ENCODE assay signal across 2 cellular contexts in the genomic region with DNA sequence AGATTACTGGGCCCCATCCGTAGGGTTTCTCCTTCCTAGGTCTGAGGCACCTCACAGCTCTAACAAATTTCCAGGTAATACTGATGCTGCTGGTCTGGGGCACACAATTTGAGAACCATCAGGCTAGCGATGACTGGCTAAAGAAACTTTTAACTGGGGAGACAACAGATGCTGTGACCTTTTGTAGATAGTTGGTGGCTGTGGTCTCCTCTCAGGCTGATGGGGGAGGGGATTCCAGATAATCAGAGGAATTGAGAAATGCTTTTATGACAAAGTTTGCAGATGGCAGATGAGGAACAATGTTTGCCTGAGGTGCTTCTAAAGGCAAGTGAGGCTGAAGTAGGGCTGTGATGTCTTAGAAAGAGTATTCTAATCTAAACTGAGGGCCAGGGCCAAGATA.
TF ChIP-seq lines count a peak whose summit lies in the region.

No MANE protein-coding gene starts in this region.

TF ChIP-seq in GM23338, 12 proteins besides CTCF, POLR2A, EP300 and RAD21 (continues in another document):
- TF ChIP-seq, protein P1, sequence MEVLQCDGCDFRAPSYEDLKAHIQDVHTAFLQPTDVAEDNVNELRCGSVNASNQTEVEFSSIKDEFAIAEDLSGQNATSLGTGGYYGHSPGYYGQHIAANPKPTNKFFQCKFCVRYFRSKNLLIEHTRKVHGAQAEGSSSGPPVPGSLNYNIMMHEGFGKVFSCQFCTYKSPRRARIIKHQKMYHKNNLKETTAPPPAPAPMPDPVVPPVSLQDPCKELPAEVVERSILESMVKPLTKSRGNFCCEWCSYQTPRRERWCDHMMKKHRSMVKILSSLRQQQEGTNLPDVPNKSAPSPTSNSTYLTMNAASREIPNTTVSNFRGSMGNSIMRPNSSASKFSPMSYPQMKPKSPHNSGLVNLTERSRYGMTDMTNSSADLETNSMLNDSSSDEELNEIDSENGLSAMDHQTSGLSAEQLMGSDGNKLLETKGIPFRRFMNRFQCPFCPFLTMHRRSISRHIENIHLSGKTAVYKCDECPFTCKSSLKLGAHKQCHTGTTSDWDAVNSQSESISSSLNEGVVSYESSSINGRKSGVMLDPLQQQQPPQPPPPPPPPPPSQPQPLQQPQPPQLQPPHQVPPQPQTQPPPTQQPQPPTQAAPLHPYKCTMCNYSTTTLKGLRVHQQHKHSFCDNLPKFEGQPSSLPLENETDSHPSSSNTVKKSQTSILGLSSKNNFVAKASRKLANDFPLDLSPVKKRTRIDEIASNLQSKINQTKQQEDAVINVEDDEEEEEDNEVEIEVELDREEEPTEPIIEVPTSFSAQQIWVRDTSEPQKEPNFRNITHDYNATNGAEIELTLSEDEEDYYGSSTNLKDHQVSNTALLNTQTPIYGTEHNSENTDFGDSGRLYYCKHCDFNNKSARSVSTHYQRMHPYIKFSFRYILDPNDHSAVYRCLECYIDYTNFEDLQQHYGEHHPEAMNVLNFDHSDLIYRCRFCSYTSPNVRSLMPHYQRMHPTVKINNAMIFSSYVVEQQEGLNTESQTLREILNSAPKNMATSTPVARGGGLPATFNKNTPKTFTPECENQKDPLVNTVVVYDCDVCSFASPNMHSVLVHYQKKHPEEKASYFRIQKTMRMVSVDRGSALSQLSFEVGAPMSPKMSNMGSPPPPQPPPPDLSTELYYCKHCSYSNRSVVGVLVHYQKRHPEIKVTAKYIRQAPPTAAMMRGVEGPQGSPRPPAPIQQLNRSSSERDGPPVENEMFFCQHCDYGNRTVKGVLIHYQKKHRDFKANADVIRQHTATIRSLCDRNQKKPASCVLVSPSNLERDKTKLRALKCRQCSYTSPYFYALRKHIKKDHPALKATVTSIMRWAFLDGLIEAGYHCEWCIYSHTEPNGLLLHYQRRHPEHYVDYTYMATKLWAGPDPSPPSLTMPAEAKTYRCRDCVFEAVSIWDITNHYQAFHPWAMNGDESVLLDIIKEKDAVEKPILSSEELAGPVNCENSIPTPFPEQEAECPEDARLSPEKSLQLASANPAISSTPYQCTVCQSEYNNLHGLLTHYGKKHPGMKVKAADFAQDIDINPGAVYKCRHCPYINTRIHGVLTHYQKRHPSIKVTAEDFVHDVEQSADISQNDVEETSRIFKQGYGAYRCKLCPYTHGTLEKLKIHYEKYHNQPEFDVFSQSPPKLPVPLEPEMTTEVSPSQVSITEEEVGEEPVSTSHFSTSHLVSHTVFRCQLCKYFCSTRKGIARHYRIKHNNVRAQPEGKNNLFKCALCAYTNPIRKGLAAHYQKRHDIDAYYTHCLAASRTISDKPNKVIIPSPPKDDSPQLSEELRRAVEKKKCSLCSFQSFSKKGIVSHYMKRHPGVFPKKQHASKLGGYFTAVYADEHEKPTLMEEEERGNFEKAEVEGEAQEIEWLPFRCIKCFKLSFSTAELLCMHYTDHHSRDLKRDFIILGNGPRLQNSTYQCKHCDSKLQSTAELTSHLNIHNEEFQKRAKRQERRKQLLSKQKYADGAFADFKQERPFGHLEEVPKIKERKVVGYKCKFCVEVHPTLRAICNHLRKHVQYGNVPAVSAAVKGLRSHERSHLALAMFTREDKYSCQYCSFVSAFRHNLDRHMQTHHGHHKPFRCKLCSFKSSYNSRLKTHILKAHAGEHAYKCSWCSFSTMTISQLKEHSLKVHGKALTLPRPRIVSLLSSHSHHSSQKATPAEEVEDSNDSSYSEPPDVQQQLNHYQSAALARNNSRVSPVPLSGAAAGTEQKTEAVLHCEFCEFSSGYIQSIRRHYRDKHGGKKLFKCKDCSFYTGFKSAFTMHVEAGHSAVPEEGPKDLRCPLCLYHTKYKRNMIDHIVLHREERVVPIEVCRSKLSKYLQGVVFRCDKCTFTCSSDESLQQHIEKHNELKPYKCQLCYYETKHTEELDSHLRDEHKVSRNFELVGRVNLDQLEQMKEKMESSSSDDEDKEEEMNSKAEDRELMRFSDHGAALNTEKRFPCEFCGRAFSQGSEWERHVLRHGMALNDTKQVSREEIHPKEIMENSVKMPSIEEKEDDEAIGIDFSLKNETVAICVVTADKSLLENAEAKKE (CRISPR knock-in tag; IDR thresholded peaks at IDR 0.05), result no peak
- no peak for TF ChIP-seq EZH2 (IDR thresholded peaks at IDR 0.05; ENCODE audit: low read depth, unreplicated experiment)
- TF ChIP-seq ZNF331 (CRISPR knock-in tag; IDR thresholded peaks at IDR 0.05; ENCODE audit: low read depth), result no peak
- no peak for TF ChIP-seq JUNB (IDR thresholded peaks at IDR 0.05; ENCODE audit: unreplicated experiment)
- TF ChIP-seq CREB1 (CRISPR knock-in tag; IDR thresholded peaks at IDR 0.05; ENCODE audit: low read depth), result no peak
- TF ChIP-seq, protein P2, sequence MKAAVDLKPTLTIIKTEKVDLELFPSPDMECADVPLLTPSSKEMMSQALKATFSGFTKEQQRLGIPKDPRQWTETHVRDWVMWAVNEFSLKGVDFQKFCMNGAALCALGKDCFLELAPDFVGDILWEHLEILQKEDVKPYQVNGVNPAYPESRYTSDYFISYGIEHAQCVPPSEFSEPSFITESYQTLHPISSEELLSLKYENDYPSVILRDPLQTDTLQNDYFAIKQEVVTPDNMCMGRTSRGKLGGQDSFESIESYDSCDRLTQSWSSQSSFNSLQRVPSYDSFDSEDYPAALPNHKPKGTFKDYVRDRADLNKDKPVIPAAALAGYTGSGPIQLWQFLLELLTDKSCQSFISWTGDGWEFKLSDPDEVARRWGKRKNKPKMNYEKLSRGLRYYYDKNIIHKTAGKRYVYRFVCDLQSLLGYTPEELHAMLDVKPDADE (IDR thresholded peaks at IDR 0.05), result no peak
- TF ChIP-seq, protein P3, sequence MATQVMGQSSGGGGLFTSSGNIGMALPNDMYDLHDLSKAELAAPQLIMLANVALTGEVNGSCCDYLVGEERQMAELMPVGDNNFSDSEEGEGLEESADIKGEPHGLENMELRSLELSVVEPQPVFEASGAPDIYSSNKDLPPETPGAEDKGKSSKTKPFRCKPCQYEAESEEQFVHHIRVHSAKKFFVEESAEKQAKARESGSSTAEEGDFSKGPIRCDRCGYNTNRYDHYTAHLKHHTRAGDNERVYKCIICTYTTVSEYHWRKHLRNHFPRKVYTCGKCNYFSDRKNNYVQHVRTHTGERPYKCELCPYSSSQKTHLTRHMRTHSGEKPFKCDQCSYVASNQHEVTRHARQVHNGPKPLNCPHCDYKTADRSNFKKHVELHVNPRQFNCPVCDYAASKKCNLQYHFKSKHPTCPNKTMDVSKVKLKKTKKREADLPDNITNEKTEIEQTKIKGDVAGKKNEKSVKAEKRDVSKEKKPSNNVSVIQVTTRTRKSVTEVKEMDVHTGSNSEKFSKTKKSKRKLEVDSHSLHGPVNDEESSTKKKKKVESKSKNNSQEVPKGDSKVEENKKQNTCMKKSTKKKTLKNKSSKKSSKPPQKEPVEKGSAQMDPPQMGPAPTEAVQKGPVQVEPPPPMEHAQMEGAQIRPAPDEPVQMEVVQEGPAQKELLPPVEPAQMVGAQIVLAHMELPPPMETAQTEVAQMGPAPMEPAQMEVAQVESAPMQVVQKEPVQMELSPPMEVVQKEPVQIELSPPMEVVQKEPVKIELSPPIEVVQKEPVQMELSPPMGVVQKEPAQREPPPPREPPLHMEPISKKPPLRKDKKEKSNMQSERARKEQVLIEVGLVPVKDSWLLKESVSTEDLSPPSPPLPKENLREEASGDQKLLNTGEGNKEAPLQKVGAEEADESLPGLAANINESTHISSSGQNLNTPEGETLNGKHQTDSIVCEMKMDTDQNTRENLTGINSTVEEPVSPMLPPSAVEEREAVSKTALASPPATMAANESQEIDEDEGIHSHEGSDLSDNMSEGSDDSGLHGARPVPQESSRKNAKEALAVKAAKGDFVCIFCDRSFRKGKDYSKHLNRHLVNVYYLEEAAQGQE (IDR thresholded peaks at IDR 0.05; ENCODE audit: unreplicated experiment), result no peak
- no peak for TF ChIP-seq ZNF114 (CRISPR knock-in tag; IDR thresholded peaks at IDR 0.05)
- TF ChIP-seq POLR2AphosphoS5 (IDR thresholded peaks at IDR 0.05; ENCODE audit: low read depth), result no peak
- no peak for TF ChIP-seq EZH2phosphoT487 (IDR thresholded peaks at IDR 0.05; ENCODE audit: unreplicated experiment)

TF ChIP-seq in GM12878, 131 proteins besides CTCF, POLR2A, EP300 and RAD21:
- no peak for TF ChIP-seq TCF3 (IDR thresholded peaks at IDR 0.05; ENCODE audit: borderline replicate concordance, insufficient read depth, low read depth, low read length)
- no peak for TF ChIP-seq RB1 (IDR thresholded peaks at IDR 0.05; ENCODE audit: borderline replicate concordance)
- no peak for TF ChIP-seq PAX8 (IDR thresholded peaks at IDR 0.05)
- no peak for TF ChIP-seq SMAD1 (IDR thresholded peaks at IDR 0.05; ENCODE audit: low read depth, partially characterized antibody)
- peak; percentile 44; the same call in 1 of the 2 replicates for TF ChIP-seq CBFB (IDR thresholded peaks at IDR 0.05; ENCODE audit: low read depth)
- TF ChIP-seq CREM (IDR thresholded peaks at IDR 0.05; ENCODE audit: low read depth), result 0 out of 2 replicates have a peak, but pooled peaks have one; percentile 40
- peak; percentile 75 for TF ChIP-seq EED (IDR thresholded peaks at IDR 0.05; ENCODE audit: low read depth)
- TF ChIP-seq, protein P4, sequence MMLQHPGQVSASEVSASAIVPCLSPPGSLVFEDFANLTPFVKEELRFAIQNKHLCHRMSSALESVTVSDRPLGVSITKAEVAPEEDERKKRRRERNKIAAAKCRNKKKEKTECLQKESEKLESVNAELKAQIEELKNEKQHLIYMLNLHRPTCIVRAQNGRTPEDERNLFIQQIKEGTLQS (IDR thresholded peaks at IDR 0.05; ENCODE audit: borderline replicate concordance, extremely low read depth, low read depth, low read length), result no peak
- no peak for TF ChIP-seq KLF5 (IDR thresholded peaks at IDR 0.05; ENCODE audit: partially characterized antibody)
- no peak for TF ChIP-seq NR2C1 (IDR thresholded peaks at IDR 0.05)
- TF ChIP-seq, protein P5, sequence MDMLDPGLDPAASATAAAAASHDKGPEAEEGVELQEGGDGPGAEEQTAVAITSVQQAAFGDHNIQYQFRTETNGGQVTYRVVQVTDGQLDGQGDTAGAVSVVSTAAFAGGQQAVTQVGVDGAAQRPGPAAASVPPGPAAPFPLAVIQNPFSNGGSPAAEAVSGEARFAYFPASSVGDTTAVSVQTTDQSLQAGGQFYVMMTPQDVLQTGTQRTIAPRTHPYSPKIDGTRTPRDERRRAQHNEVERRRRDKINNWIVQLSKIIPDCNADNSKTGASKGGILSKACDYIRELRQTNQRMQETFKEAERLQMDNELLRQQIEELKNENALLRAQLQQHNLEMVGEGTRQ (IDR thresholded peaks at IDR 0.05; ENCODE audit: borderline replicate concordance, low read depth, low read length), result no peak
- TF ChIP-seq SP1 (IDR thresholded peaks at IDR 0.05; ENCODE audit: low read depth, low read length), result no peak
- no peak for TF ChIP-seq KAT2A (conservative IDR thresholded peaks at IDR 0.05; ENCODE audit: control insufficient read depth, low read depth, low read length)
- peak; percentile 86 for TF ChIP-seq RUNX3 (IDR thresholded peaks at IDR 0.05; ENCODE audit: low read length)
- no peak for TF ChIP-seq MYB (IDR thresholded peaks at IDR 0.05; ENCODE audit: borderline replicate concordance, low read depth, low read length)
- peak; percentile 84 for TF ChIP-seq NFIC (IDR thresholded peaks at IDR 0.05; ENCODE audit: low read depth, low read length)
- TF ChIP-seq NFXL1 (IDR thresholded peaks at IDR 0.05; ENCODE audit: borderline replicate concordance), result no peak
- TF ChIP-seq BCL11A (IDR thresholded peaks at IDR 0.05; ENCODE audit: low read depth, low read length), result peak; percentile 35; the same call in 1 of the 2 replicates
- no peak for TF ChIP-seq RAD51 (IDR thresholded peaks at IDR 0.05)
- peak; percentile 27; the same call in 1 of the 2 replicates for TF ChIP-seq ZBED1 (IDR thresholded peaks at IDR 0.05; ENCODE audit: borderline replicate concordance)
- no peak for TF ChIP-seq SMC3 (IDR thresholded peaks at IDR 0.05; ENCODE audit: borderline replicate concordance, low read length)
- TF ChIP-seq, protein P6, sequence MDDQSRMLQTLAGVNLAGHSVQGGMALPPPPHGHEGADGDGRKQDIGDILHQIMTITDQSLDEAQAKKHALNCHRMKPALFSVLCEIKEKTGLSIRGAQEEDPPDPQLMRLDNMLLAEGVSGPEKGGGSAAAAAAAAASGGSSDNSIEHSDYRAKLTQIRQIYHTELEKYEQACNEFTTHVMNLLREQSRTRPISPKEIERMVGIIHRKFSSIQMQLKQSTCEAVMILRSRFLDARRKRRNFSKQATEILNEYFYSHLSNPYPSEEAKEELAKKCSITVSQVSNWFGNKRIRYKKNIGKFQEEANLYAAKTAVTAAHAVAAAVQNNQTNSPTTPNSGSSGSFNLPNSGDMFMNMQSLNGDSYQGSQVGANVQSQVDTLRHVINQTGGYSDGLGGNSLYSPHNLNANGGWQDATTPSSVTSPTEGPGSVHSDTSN (IDR thresholded peaks at IDR 0.05; ENCODE audit: insufficient replicate concordance, low read depth, low read length), result no peak
- TF ChIP-seq SPI1 (IDR thresholded peaks at IDR 0.05; ENCODE audit: borderline replicate concordance, insufficient read depth, low read depth, low read length), result peak; percentile 20; the same call in 1 of the 2 replicates
- no peak for TF ChIP-seq WRNIP1 (IDR thresholded peaks at IDR 0.05; ENCODE audit: borderline replicate concordance, low read depth, low read length)
- no peak for TF ChIP-seq PAX5 (IDR thresholded peaks at IDR 0.05; ENCODE audit: borderline replicate concordance, low read depth, low read length)
- TF ChIP-seq PML (IDR thresholded peaks at IDR 0.05; ENCODE audit: low read length), result no peak
- TF ChIP-seq JUNB (IDR thresholded peaks at IDR 0.05), result peak; percentile 52
- TF ChIP-seq TCF12 (IDR thresholded peaks at IDR 0.05; ENCODE audit: low read depth, low read length), result 0 out of 2 replicates have a peak, but pooled peaks have one; percentile 57
- TF ChIP-seq, protein P7, sequence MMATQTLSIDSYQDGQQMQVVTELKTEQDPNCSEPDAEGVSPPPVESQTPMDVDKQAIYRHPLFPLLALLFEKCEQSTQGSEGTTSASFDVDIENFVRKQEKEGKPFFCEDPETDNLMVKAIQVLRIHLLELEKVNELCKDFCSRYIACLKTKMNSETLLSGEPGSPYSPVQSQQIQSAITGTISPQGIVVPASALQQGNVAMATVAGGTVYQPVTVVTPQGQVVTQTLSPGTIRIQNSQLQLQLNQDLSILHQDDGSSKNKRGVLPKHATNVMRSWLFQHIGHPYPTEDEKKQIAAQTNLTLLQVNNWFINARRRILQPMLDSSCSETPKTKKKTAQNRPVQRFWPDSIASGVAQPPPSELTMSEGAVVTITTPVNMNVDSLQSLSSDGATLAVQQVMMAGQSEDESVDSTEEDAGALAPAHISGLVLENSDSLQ (IDR thresholded peaks at IDR 0.05), result no peak
- 0 out of 2 replicates have a peak, but pooled peaks have one; percentile 20 for TF ChIP-seq CREB1 (IDR thresholded peaks at IDR 0.05; ENCODE audit: low read depth)
